In the genomic region with DNA sequence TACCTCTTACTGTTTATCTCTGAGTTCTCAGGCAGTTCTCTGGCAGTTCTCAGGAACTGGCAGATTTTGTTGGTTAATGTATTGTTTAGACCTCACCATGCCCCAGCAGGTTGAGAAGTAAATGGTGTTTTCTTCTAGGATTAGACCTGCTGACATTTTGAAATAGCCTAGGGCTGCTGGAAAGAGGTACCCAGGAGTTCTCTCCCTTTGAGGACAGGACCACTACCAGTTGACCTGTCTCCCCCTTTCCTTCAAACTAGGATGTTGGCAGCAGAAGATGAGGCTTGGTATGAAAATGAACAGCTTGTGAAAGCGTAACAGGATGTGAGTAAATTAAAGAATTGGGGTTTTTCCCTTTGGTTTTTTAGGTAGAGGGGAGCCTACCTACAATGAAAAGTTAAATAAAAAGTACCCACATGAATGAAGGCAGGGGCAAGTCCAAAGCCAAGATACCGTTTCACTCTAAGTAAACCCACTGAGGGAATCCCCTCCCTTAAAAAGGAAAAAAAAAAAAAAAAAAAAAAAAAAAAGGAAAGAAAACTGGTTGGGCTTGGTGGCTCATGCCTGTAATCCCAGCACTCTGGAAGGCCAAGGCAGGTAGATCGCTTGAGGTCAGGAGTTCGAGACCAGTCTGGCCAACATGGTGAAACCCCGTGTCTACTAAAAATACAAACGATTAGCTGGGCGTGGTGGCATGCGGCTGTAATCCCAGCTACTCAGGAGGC, we compare ENCODE assay signal across 10 cellular contexts.
DNase-seq lines count a peak whose midpoint lies in the region; ATAC-seq, FAIRE-seq and TF ChIP-seq lines count a peak whose summit lies in the region.
"Had no signal": no experiment of that assay in that cellular context is flagged by ENCODE, and none has a peak within 500 bp of the region (broad histone marks: within the 10 kb centered on the region; RNA-seq: fewer than 3 reads in every experiment).

No MANE protein-coding gene starts in this region.

- CTCF ChIA-PET in A549 (lab: Yijun Ruan, JAX), result no interaction called here

- TF ChIP-seq CTCF in A549 (IDR thresholded peaks at IDR 0.05), result no peak

- no peak for TF ChIP-seq EP300 in A549 (IDR thresholded peaks at IDR 0.05)

- H3K9me3 ChIP-seq in A549, result no peaks in the 10 kb centered on the region

- FAIRE-seq in A549 (lab: Jason Lieb, UNC), result no peak
- FAIRE-seq: TTC549 had no signal

- peaks cover 66% of the 10 kb centered on the region for H3K4me1 ChIP-seq in A549

- intact Hi-C loops in left colon (cut with DNase I, micrococcal nuclease), result no loop called here

- H3K4me2 ChIP-seq in A549, result 0 out of 3 replicates have a peak overlapping the region, but pooled peaks have one; percentile 75

- 87% methylated on average over 8 of the region's 8 CpGs for WGBS in A549 (ENCODE audit: missing lambda C conversion rate)

- DNase-seq in A549 (ENCODE audit: low read depth in 1 of 2, low spot score in 1 of 2) (no peak), activated gamma-delta T cell (lab: John Stamatoyannopoulos, UW) (no peak), islet precursor cell (no peak), foreskin melanocyte (no peak), left colon (no peak)
- peak; percentile 17 to 20 for DNase-seq in activated CD4-positive, alpha-beta T cell treated with anti-CD3 and anti-CD28 coated beads, Interleukin-2, amount 50 U/mL, for 24 hours (ENCODE audit: low read depth in 1 of 2, low spot score in 1 of 2)

- no peak for ATAC-seq in A549
- ATAC-seq in GM19043 (IDR thresholded peaks at IDR 0.05; ENCODE audit: low read depth, unreplicated experiment), result peak; percentile 65
- peak; percentile 56 for ATAC-seq in HG03025 (IDR thresholded peaks at IDR 0.05; ENCODE audit: low FRiP score, unreplicated experiment)
- ATAC-seq in left colon, result no peak

- no peak for TF ChIP-seq RAD21 in A549 (conservative IDR thresholded peaks at IDR 0.05 in 1 of 2, IDR thresholded peaks at IDR 0.05 in 1 of 2)

- H3K27ac ChIP-seq in A549, result peak overlapping the region; percentile 90 to 94
- H3K27ac ChIP-seq: C4-2B had no signal

- POLR2A ChIA-PET in A549 (lab: Yijun Ruan, JAX), result interaction anchor here (0.7 kb wide), 1 partner anchor 79 kb away, joined by 5 read pairs; no protein-coding TSS in a partner anchor

- TF ChIP-seq POLR2A in A549 (IDR thresholded peaks at IDR 0.05; ENCODE audit: low read length), result no peak

- no peak overlapping the region for H3K4me3 ChIP-seq in A549

TF ChIP-seq in A549, 52 proteins besides CTCF, POLR2A, EP300 and RAD21:
- TF ChIP-seq, protein P1, sequence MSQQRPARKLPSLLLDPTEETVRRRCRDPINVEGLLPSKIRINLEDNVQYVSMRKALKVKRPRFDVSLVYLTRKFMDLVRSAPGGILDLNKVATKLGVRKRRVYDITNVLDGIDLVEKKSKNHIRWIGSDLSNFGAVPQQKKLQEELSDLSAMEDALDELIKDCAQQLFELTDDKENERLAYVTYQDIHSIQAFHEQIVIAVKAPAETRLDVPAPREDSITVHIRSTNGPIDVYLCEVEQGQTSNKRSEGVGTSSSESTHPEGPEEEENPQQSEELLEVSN (IDR thresholded peaks at IDR 0.05; ENCODE audit: borderline replicate concordance, low read depth), result no peak
- TF ChIP-seq, protein P2, sequence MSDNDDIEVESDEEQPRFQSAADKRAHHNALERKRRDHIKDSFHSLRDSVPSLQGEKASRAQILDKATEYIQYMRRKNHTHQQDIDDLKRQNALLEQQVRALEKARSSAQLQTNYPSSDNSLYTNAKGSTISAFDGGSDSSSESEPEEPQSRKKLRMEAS (IDR thresholded peaks at IDR 0.05), result no peak
- TF ChIP-seq FOXS1 (CRISPR knock-in tag; IDR thresholded peaks at IDR 0.05), result no peak
- TF ChIP-seq HOXA7 (CRISPR knock-in tag; IDR thresholded peaks at IDR 0.05), result no peak

Comparison
In these comparisons a context has a peak if more than half of its experiments do, and no peak if none do; other contexts are left out.
1. ATAC-seq: peak in GM19043 (single experiment) and HG03025 (single experiment); none in A549 (0 of 2) and left colon (single experiment).
2. DNase-seq: peak in activated CD4-positive, alpha-beta T cell treated with anti-CD3 and anti-CD28 coated beads, Interleukin-2, amount 50 U/mL, for 24 hours (2 of 2); none in A549 (0 of 2), activated gamma-delta T cell (single experiment), islet precursor cell (single experiment), foreskin melanocyte (single experiment) and left colon (0 of 2).